Comparison of ENCODE assay signal across 18 cellular contexts in the genomic region with DNA sequence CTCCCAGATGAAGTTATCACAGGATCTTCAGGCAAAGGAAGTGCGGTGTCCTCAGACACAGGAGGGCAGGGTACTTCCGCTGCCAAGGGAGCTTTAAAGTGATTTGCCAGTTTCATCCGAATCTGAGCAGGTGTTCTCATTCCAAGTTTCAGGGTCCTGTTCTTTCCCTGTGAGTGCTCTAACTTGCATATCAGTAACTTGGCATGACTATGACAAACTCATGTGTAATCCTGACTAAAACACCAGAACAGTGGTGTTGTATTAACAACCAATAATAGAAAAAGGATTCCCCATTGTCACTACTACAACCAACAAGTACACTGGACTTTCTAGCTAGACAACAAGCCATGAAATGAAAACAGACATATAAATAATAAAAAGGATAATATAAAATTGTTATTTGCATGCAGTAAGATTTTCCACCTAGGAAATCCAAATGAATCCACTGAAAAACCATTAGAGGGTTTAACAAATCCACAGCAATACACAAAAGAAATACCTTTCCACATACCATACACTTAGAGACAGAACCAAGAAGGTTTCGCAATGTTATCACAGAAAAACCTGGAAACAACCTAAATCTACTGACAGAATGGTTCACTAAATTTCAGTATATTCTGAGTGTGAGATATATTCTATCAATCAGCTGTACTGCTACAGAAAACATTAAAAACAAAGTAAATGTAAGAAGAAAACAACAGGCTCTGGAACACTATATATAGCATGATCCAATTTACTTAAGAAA. TPM values are rescaled to one million over a fixed set of nuclear protein-coding genes. Genes with fewer than 3 reads are reported as not detected.
DNase-seq lines count a peak whose midpoint lies in the region; TF ChIP-seq lines count a peak whose summit lies in the region.
"Had no signal": no experiment of that assay in that cellular context is flagged by ENCODE, and none has a peak within 500 bp of the region (broad histone marks: within the 10 kb centered on the region; RNA-seq: fewer than 3 reads in every experiment).

No MANE protein-coding gene starts in this region.

- H3K27me3 Mint-ChIP-seq in progenitor cell of endocrine pancreas = no peaks in the 10 kb centered on the region

- H3K9me3 ChIP-seq in GM23248 (ENCODE audit: low read depth) (no peaks in the 10 kb centered on the region), osteoblast (ENCODE audit: low read depth, low read length) (no peaks in the 10 kb centered on the region)
- H3K9me3 ChIP-seq: MG63 had no signal

- H3K27me3 ChIP-seq in GM23248 (replicated peaks; ENCODE audit: insufficient read depth) (no peaks in the 10 kb centered on the region), osteoblast (ENCODE audit: insufficient read depth, low read length) (no peaks in the 10 kb centered on the region)
- H3K27me3 ChIP-seq: MG63 had no signal

- no peaks in the 10 kb centered on the region for H3K79me2 ChIP-seq in GM23248 (ENCODE audit: insufficient read depth)
- no peaks in the 10 kb centered on the region for H3K79me2 ChIP-seq in osteoblast (ENCODE audit: insufficient read depth, low read length)

- H3K4me1 ChIP-seq in GM23248 (ENCODE audit: insufficient read depth) = peaks cover 26% of the 10 kb centered on the region
- peaks cover 19% of the 10 kb centered on the region for H3K4me1 ChIP-seq in osteoblast (ENCODE audit: insufficient read depth, low read length)

- no peaks in the 10 kb centered on the region for H3K36me3 Mint-ChIP-seq in progenitor cell of endocrine pancreas (ENCODE audit: insufficient read depth)

- H3K4me3 ChIP-seq in GM23248 = no peak overlapping the region
- H3K4me3 ChIP-seq in epithelial cell of esophagus (ENCODE audit: low read length) = no peak overlapping the region
- H3K4me3 ChIP-seq in osteoblast (ENCODE audit: insufficient read depth, low read length) = no peak overlapping the region
- H3K4me3 ChIP-seq: MG63 had no signal

- no peak for TF ChIP-seq CTCF in epithelial cell of esophagus (IDR thresholded peaks at IDR 0.05; ENCODE audit: insufficient read depth, low read depth, low read length, missing control alignments)
- TF ChIP-seq CTCF in osteoblast (IDR thresholded peaks at IDR 0.05; ENCODE audit: extremely low read depth, low read depth, low read length) = no peak
- TF ChIP-seq CTCF in progenitor cell of endocrine pancreas (IDR thresholded peaks at IDR 0.05; ENCODE audit: unreplicated experiment) = no peak

- no peak overlapping the region for H3K4me2 ChIP-seq in GM23248 (ENCODE audit: unreplicated experiment)
- H3K4me2 ChIP-seq in osteoblast (ENCODE audit: insufficient read depth, low read length) = no peak overlapping the region

- no peak overlapping the region for H3K9ac ChIP-seq in GM23248

- in situ Hi-C loops in GM23248 (cut with MboI) = no loop called here

- DNase-seq in GM23248 = peak; percentile 35
- peak; percentile 56 for DNase-seq in RKO (ENCODE audit: low spot score)
- peak; percentile 31 for DNase-seq in epithelial cell of esophagus (ENCODE audit: low read depth)
- DNase-seq in osteoblast (ENCODE audit: insufficient read length, low spot score, missing footprints) = peak; percentile 73
- DNase-seq in progenitor cell of endocrine pancreas (ENCODE audit: low spot score, unreplicated experiment) = no peak
- no peak for DNase-seq in activated CD4-positive, CD25-positive, alpha-beta regulatory T cell treated with anti-CD3 and anti-CD28 coated beads, Interleukin-2, amount 50 U/mL, for 72 hours
- no peak for DNase-seq in NCI-H2171 (lab: John Stamatoyannopoulos, UW)
- DNase-seq: DND-41, GDM1, GOT3, Kasumi-1, MG63, NCI-H1048, NCI-H1436, NCI-H1930, NCI-H526 had no signal

- H3K27ac Mint-ChIP-seq in progenitor cell of endocrine pancreas = no peak overlapping the region

- no peaks in the 10 kb centered on the region for H4K20me1 ChIP-seq in GM23248 (ENCODE audit: insufficient read depth)
- no peaks in the 10 kb centered on the region for H4K20me1 ChIP-seq in osteoblast (ENCODE audit: insufficient read depth, low read length)

- H2AFZ ChIP-seq in GM23248 (no peak overlapping the region), osteoblast (ENCODE audit: low read length) (no peak overlapping the region)

- H3K27ac ChIP-seq in GM23248 = peak overlapping the region; percentile 9; the same call in 1 of the 2 replicates
- no peak overlapping the region for H3K27ac ChIP-seq in osteoblast (ENCODE audit: low read depth, low read length)
- H3K27ac ChIP-seq: RWPE1 had no signal

- WGBS in GM23248 (ENCODE audit: low coverage in 1 of 2, low lambda C conversion rate in 2 of 2, missing lambda C conversion rate in 2 of 2), 2 experiments = 74 to 81% methylated on average over 4 of the region's 4 CpGs

- H3K4me1 Mint-ChIP-seq in progenitor cell of endocrine pancreas (ENCODE audit: low read depth) = peaks cover 4% of the 10 kb centered on the region

- H3K4me3 Mint-ChIP-seq in progenitor cell of endocrine pancreas (ENCODE audit: low read depth) = no peak overlapping the region
- H3K4me3 Mint-ChIP-seq: CD14-positive monocyte had no signal

- H3K36me3 ChIP-seq in GM23248 (ENCODE audit: low read depth) (no peaks in the 10 kb centered on the region), osteoblast (ENCODE audit: insufficient read depth, low read length) (no peaks in the 10 kb centered on the region)
- H3K36me3 ChIP-seq: MG63 had no signal

- no peaks in the 10 kb centered on the region for H3K9me3 Mint-ChIP-seq in progenitor cell of endocrine pancreas (ENCODE audit: low read depth)
- H3K9me3 Mint-ChIP-seq: CD14-positive monocyte had no signal

- H3K9me2 ChIP-seq in GM23248 (ENCODE audit: insufficient read depth) = no peaks in the 10 kb centered on the region

- peaks cover 44% of the 10 kb centered on the region for H3F3A ChIP-seq in GM23248 (ENCODE audit: insufficient read depth)

RNA-seq across cellular contexts. Expression of a gene that starts 40.9 kb away (rescaled TPM):
- 405 and 468 TPM in 2 replicates for total RNA-seq in GM23248 (2014; rRNA removed; shearing (Covaris generic))
- 765 and 803 TPM in 2 replicates for polyA plus RNA-seq in GM23248 (2016; fragmentation: Nextera tagmentation; extraction: Ambion mirVana)
- total RNA-seq in osteoblast (373 and 450 TPM in 2 replicates), progenitor cell of endocrine pancreas (1,132 and 1,216 TPM in 2 replicates)

RNA-seq across cellular contexts. Expression of a gene that starts 50.9 kb away (rescaled TPM):
- 3.1 and 3.4 TPM in 2 replicates for total RNA-seq in GM23248 (2014; rRNA removed; shearing (Covaris generic))
- 5.8 and 6.2 TPM in 2 replicates for polyA plus RNA-seq in GM23248 (2016; fragmentation: Nextera tagmentation; extraction: Ambion mirVana)
- total RNA-seq in osteoblast (13.0 and 16.3 TPM in 2 replicates), progenitor cell of endocrine pancreas (8.0 and 14.4 TPM in 2 replicates)

Comparison
In these comparisons a context has a peak if more than half of its experiments do, and no peak if none do; other contexts are left out.
1. DNase-seq: peak in GM23248 (single experiment), RKO (single experiment), epithelial cell of esophagus (single experiment) and osteoblast (single experiment); none in progenitor cell of endocrine pancreas (single experiment), activated CD4-positive, CD25-positive, alpha-beta regulatory T cell treated with anti-CD3 and anti-CD28 coated beads, Interleukin-2, amount 50 U/mL, for 72 hours (single experiment) and NCI-H2171 (single experiment).